In genomic region chr3:69205385-69205784, GRCh38 we compare ENCODE assay signal across 21 cellular contexts.
A peak's percentile ranks its signal among the peaks of the same experiment; 100 is the strongest.
DNase-seq lines count a peak whose midpoint lies in the region; ATAC-seq and TF ChIP-seq lines count a peak whose summit lies in the region.
"Had no signal": no experiment of that assay in that cellular context is flagged by ENCODE, and none has a peak within 500 bp of the region (broad histone marks: within the 10 kb centered on the region; RNA-seq: fewer than 3 reads in every experiment).

No MANE protein-coding gene starts in this region.

- H3K4me3 ChIP-seq in RWPE2 (ENCODE audit: severe bottlenecking) (no peak overlapping the region), dorsolateral prefrontal cortex (no peak overlapping the region)
- H3K4me3 ChIP-seq: HAP-1, suprapubic skin had no signal

- peaks cover 53% of the 10 kb centered on the region for H3K4me1 Mint-ChIP-seq in activated CD4-positive, alpha-beta T cell treated with anti-CD3 and anti-CD28 coated beads, Interleukin-2, amount 10 ng/mL, durations not matched to agents 7 days and 5 days
- peaks cover 68% of the 10 kb centered on the region for H3K4me1 Mint-ChIP-seq in activated T-helper 2 cell treated with anti-CD3 and anti-CD28 coated beads, Interferon-gamma antibody, Interleukin-2, Interleukin-4, amounts not matched to agents 10 μg/mL and 5 μg/mL and 100 μg/mL, durations not matched to agents 14 hours and 24 hours and 36 hours (ENCODE audit: low read depth)
- H3K4me1 Mint-ChIP-seq in progenitor cell of endocrine pancreas (ENCODE audit: low read depth) = peaks cover 24% of the 10 kb centered on the region
- H3K4me1 Mint-ChIP-seq: stimulated activated memory B cell treated with anti-CD40 and anti-IgM and Interleukin-4, amounts not matched to agents 10 μg/mL and 1 μg/mL and 100 μg/mL, for 72 hours had no signal

- H3K27me3 ChIP-seq in RWPE2 (ENCODE audit: insufficient read depth, poor library complexity, severe bottlenecking) = no peaks in the 10 kb centered on the region
- no peaks in the 10 kb centered on the region for H3K27me3 ChIP-seq in dorsolateral prefrontal cortex
- H3K27me3 ChIP-seq: suprapubic skin had no signal

- no peak for DNase-seq in activated CD4-positive, alpha-beta T cell treated with anti-CD3 and anti-CD28 coated beads, Interleukin-2, amount 10 ng/mL, durations not matched to agents 7 days and 5 days
- no peak for DNase-seq in activated CD4-positive, alpha-beta T cell treated with anti-CD3 and anti-CD28 coated beads, Interleukin-2, amount 50 U/mL, for 48 hours
- DNase-seq in RWPE2 (ENCODE audit: low spot score) (no peak), progenitor cell of endocrine pancreas (ENCODE audit: low spot score, unreplicated experiment) (no peak), dorsolateral prefrontal cortex (no peak), NCI-H446 (lab: John Stamatoyannopoulos, UW) (no peak)
- DNase-seq in activated T-helper 2 cell treated with anti-CD3 and anti-CD28 coated beads, Interferon-gamma antibody, Interleukin-2, Interleukin-4, amounts not matched to agents 10 μg/mL and 5 μg/mL and 100 μg/mL, durations not matched to agents 14 hours and 24 hours and 36 hours (ENCODE audit: low spot score) = no peak
- DNase-seq: DND-41, hippocampal formation, Kasumi-1, NCI-H1417, NCI-H2029, nephron progenitor cell, Right ventricle myocardium superior had no signal

- no peaks in the 10 kb centered on the region for H3K9me3 ChIP-seq in RWPE2 (ENCODE audit: severe bottlenecking)
- H3K9me3 ChIP-seq: HAP-1, suprapubic skin had no signal

- no peak overlapping the region for H3K4me3 Mint-ChIP-seq in activated CD4-positive, alpha-beta T cell treated with anti-CD3 and anti-CD28 coated beads, Interleukin-2, amount 10 ng/mL, durations not matched to agents 7 days and 5 days
- H3K4me3 Mint-ChIP-seq in activated T-helper 2 cell treated with anti-CD3 and anti-CD28 coated beads, Interferon-gamma antibody, Interleukin-2, Interleukin-4, amounts not matched to agents 10 μg/mL and 5 μg/mL and 100 μg/mL, durations not matched to agents 14 hours and 24 hours and 36 hours (ENCODE audit: low read depth) = peak overlapping the region; percentile 2
- no peak overlapping the region for H3K4me3 Mint-ChIP-seq in progenitor cell of endocrine pancreas (ENCODE audit: low read depth)
- H3K4me3 Mint-ChIP-seq: CD14-positive monocyte; nephron progenitor cell; stimulated activated memory B cell treated with anti-CD40 and anti-IgM and Interleukin-4, amounts not matched to agents 10 μg/mL and 1 μg/mL and 100 μg/mL, for 72 hours had no signal

- POLR2A ChIA-PET in activated CD4-positive, alpha-beta T cell treated with anti-CD3 and anti-CD28 coated beads, Interleukin-2, amount 10 ng/mL, durations not matched to agents 7 days and 5 days (lab: Charles Lee) = no interaction called here

- H3K4me1 ChIP-seq in RWPE2 (ENCODE audit: insufficient read depth, poor library complexity, severe bottlenecking) = peaks cover 29% of the 10 kb centered on the region

- peak overlapping the region; percentile 87 for H3K27ac Mint-ChIP-seq in activated CD4-positive, alpha-beta T cell treated with anti-CD3 and anti-CD28 coated beads, Interleukin-2, amount 10 ng/mL, durations not matched to agents 7 days and 5 days
- H3K27ac Mint-ChIP-seq in activated T-helper 2 cell treated with anti-CD3 and anti-CD28 coated beads, Interferon-gamma antibody, Interleukin-2, Interleukin-4, amounts not matched to agents 10 μg/mL and 5 μg/mL and 100 μg/mL, durations not matched to agents 14 hours and 24 hours and 36 hours = peak overlapping the region; percentile 78
- H3K27ac Mint-ChIP-seq in progenitor cell of endocrine pancreas = peak overlapping the region; percentile 75
- H3K27ac Mint-ChIP-seq: nephron progenitor cell; stimulated activated memory B cell treated with anti-CD40 and anti-IgM and Interleukin-4, amounts not matched to agents 10 μg/mL and 1 μg/mL and 100 μg/mL, for 72 hours had no signal

- no peak for ATAC-seq in RWPE2 (ENCODE audit: low read depth)
- ATAC-seq in HG02970 (IDR thresholded peaks at IDR 0.05; ENCODE audit: low FRiP score, unreplicated experiment) = no peak
- ATAC-seq: HepG2; SK-N-SH treated with all-trans-retinoic acid at 6 μM for 48 hours; stimulated activated memory B cell treated with anti-CD40 and anti-IgM and Interleukin-4, amounts not matched to agents 10 μg/mL and 1 μg/mL and 100 μg/mL, for 72 hours had no signal

- CTCF ChIA-PET in activated CD4-positive, alpha-beta T cell treated with anti-CD3 and anti-CD28 coated beads, Interleukin-2, amount 10 ng/mL, durations not matched to agents 7 days and 5 days (lab: Charles Lee) = no interaction called here

- peaks cover 7% of the 10 kb centered on the region for H3K36me3 Mint-ChIP-seq in activated CD4-positive, alpha-beta T cell treated with anti-CD3 and anti-CD28 coated beads, Interleukin-2, amount 10 ng/mL, durations not matched to agents 7 days and 5 days (ENCODE audit: low read depth)
- H3K36me3 Mint-ChIP-seq in activated T-helper 2 cell treated with anti-CD3 and anti-CD28 coated beads, Interferon-gamma antibody, Interleukin-2, Interleukin-4, amounts not matched to agents 10 μg/mL and 5 μg/mL and 100 μg/mL, durations not matched to agents 14 hours and 24 hours and 36 hours (ENCODE audit: low read depth) = peaks cover 26% of the 10 kb centered on the region
- H3K36me3 Mint-ChIP-seq in progenitor cell of endocrine pancreas (ENCODE audit: insufficient read depth) = peaks cover 13% of the 10 kb centered on the region
- H3K36me3 Mint-ChIP-seq: stimulated activated memory B cell treated with anti-CD40 and anti-IgM and Interleukin-4, amounts not matched to agents 10 μg/mL and 1 μg/mL and 100 μg/mL, for 72 hours had no signal

- peaks cover 3% of the 10 kb centered on the region for H3K9me3 Mint-ChIP-seq in activated CD4-positive, alpha-beta T cell treated with anti-CD3 and anti-CD28 coated beads, Interleukin-2, amount 10 ng/mL, durations not matched to agents 7 days and 5 days
- no peaks in the 10 kb centered on the region for H3K9me3 Mint-ChIP-seq in activated T-helper 2 cell treated with anti-CD3 and anti-CD28 coated beads, Interferon-gamma antibody, Interleukin-2, Interleukin-4, amounts not matched to agents 10 μg/mL and 5 μg/mL and 100 μg/mL, durations not matched to agents 14 hours and 24 hours and 36 hours
- no peaks in the 10 kb centered on the region for H3K9me3 Mint-ChIP-seq in progenitor cell of endocrine pancreas (ENCODE audit: low read depth)
- H3K9me3 Mint-ChIP-seq: nephron progenitor cell; stimulated activated memory B cell treated with anti-CD40 and anti-IgM and Interleukin-4, amounts not matched to agents 10 μg/mL and 1 μg/mL and 100 μg/mL, for 72 hours had no signal

- no peak for TF ChIP-seq CTCF in RWPE2 (IDR thresholded peaks at IDR 0.05; ENCODE audit: poor library complexity, severe bottlenecking)
- no peak for TF ChIP-seq CTCF in progenitor cell of endocrine pancreas (IDR thresholded peaks at IDR 0.05; ENCODE audit: unreplicated experiment)
- TF ChIP-seq CTCF in dorsolateral prefrontal cortex (IDR thresholded peaks at IDR 0.05 in 54 of 56, conservative IDR thresholded peaks at IDR 0.05 in 2 of 56; ENCODE audit: low read depth in 1 of 56, partially characterized antibody in 56 of 56) = no peak

- intact Hi-C loops in activated T-helper 2 cell treated with anti-CD3 and anti-CD28 coated beads, Interferon-gamma antibody, Interleukin-2, Interleukin-4, amounts not matched to agents 10 μg/mL and 5 μg/mL and 100 μg/mL, durations not matched to agents 14 hours and 24 hours and 36 hours (cut with micrococcal nuclease) = loop anchor here (2.0 kb wide), 1 partner anchor 13 kb away; no protein-coding TSS in a partner anchor
- intact Hi-C loops in dorsolateral prefrontal cortex (cut with DNase I) = loop anchor here in 1 of 2 donors (5.0 kb wide), 1 partner anchor 42 kb away; no protein-coding TSS in a partner anchor

- H3K27me3 Mint-ChIP-seq in activated CD4-positive, alpha-beta T cell treated with anti-CD3 and anti-CD28 coated beads, Interleukin-2, amount 10 ng/mL, durations not matched to agents 7 days and 5 days = no peaks in the 10 kb centered on the region
- H3K27me3 Mint-ChIP-seq in activated T-helper 2 cell treated with anti-CD3 and anti-CD28 coated beads, Interferon-gamma antibody, Interleukin-2, Interleukin-4, amounts not matched to agents 10 μg/mL and 5 μg/mL and 100 μg/mL, durations not matched to agents 14 hours and 24 hours and 36 hours (ENCODE audit: low read depth) = no peaks in the 10 kb centered on the region
- H3K27me3 Mint-ChIP-seq in progenitor cell of endocrine pancreas = no peaks in the 10 kb centered on the region

- peaks cover 10% of the 10 kb centered on the region for H3K36me3 ChIP-seq in RWPE2 (ENCODE audit: low read depth)
- H3K36me3 ChIP-seq: HAP-1, suprapubic skin had no signal

- H3K27ac ChIP-seq in RWPE2 (ENCODE audit: poor library complexity, severe bottlenecking) (peak overlapping the region; percentile 81), dorsolateral prefrontal cortex (peak overlapping the region in 21 of 59 donors; percentile 5 to 92 (median 81))
- H3K27ac ChIP-seq: suprapubic skin had no signal
